20 cellular contexts compared by ENCODE assay signal in genomic region chr4:145524535-145524934, GRCh38. TPM values are rescaled to one million over a fixed set of nuclear protein-coding genes. Genes with fewer than 3 reads are reported as not detected.
DNase-seq lines count a peak whose midpoint lies in the region; ATAC-seq and TF ChIP-seq lines count a peak whose summit lies in the region.
"Had no signal": no experiment of that assay in that cellular context is flagged by ENCODE, and none has a peak within 500 bp of the region (broad histone marks: within the 10 kb centered on the region; RNA-seq: fewer than 3 reads in every experiment).

No MANE protein-coding gene starts in this region.

- H3K36me3 ChIP-seq in BLaER1 (peaks cover 31% of the 10 kb centered on the region), OCI-LY7 (ENCODE audit: insufficient read depth, low read length) (peaks cover 35% of the 10 kb centered on the region), upper lobe of right lung (no peaks in the 10 kb centered on the region), trophoblast cell (ENCODE audit: control insufficient read depth in 1 of 2, insufficient read depth in 2 of 2, low read length in 2 of 2) (no peaks in the 10 kb centered on the region)
- H3K36me3 ChIP-seq: lower lobe of right lung had no signal

- intact Hi-C loops in OCI-LY7 (cut with micrococcal nuclease; ENCODE audit: unreplicated experiment) (loop anchor here (1.0 kb wide), 2 partner anchors 21 to 43 kb away; partner anchors contain the start of gene SMAD1), upper lobe of right lung (cut with DNase I) (no loop called here)

- no peaks in the 10 kb centered on the region for H3K9me2 ChIP-seq in OCI-LY7 (ENCODE audit: insufficient read depth, low read length)

- no peak overlapping the region for H4K8ac ChIP-seq in trophoblast cell (ENCODE audit: low read depth, low read length)

- H2BK5ac ChIP-seq in trophoblast cell (ENCODE audit: low read depth, low read length, poor library complexity) = no peak overlapping the region

- peak; percentile 35 for ATAC-seq in GM18867 (IDR thresholded peaks at IDR 0.05; ENCODE audit: unreplicated experiment)
- ATAC-seq in upper lobe of right lung = no peak
- ATAC-seq in GM19455 (IDR thresholded peaks at IDR 0.05; ENCODE audit: unreplicated experiment) = no peak
- ATAC-seq: A549, lower lobe of right lung had no signal

- DNase-seq in OCI-LY7 (ENCODE audit: low spot score) (peak; percentile 79), myocyte (ENCODE audit: low read depth) (peak; percentile 57), upper lobe of right lung (no peak), NCI-H2196 treated with DMSO at 0.1 percent for 48 hours (lab: John Stamatoyannopoulos, UW; ENCODE audit: unreplicated experiment) (no peak), trophoblast cell (no peak)
- DNase-seq: activated CD4-positive, alpha-beta T cell treated with anti-CD3 and anti-CD28 coated beads, Interleukin-2, amount 50 U/mL, for 48 hours; activated naive CD4-positive, alpha-beta T cell treated with Interleukin-2 at 50 U/mL for 16 hours; aorta; endodermal cell; lower lobe of right lung; NCI-H1417; NCI-H524; SIG-M5; T-helper 2 cell had no signal

- H3K9me3 ChIP-seq in BLaER1 (peaks cover 28% of the 10 kb centered on the region; the same call in 1 of the 2 replicates), OCI-LY7 (ENCODE audit: low read length) (no peaks in the 10 kb centered on the region; the same call in 1 of the 2 replicates), upper lobe of right lung (no peaks in the 10 kb centered on the region), trophoblast cell (ENCODE audit: insufficient read depth, low read depth, low read length) (no peaks in the 10 kb centered on the region)
- H3K9me3 ChIP-seq: A549, lower lobe of right lung had no signal

- H3K23ac ChIP-seq in trophoblast cell (ENCODE audit: low read length) = no peak overlapping the region

- BruUV-seq in OCI-LY7 (replicated peaks; lab: Mats Ljungman, UMichigan) = no TSS peak

- no peak overlapping the region for H3K14ac ChIP-seq in trophoblast cell (ENCODE audit: low read length)

- H3K18ac ChIP-seq in trophoblast cell (ENCODE audit: low read length) = no peak overlapping the region

- H3K27ac ChIP-seq in BLaER1 (0 out of 2 replicates have a peak overlapping the region, but pooled peaks have one; percentile 35), OCI-LY7 (ENCODE audit: low read depth, low read length, poor library complexity, severe bottlenecking) (peak overlapping the region; percentile 95), upper lobe of right lung (no peak overlapping the region), trophoblast cell (ENCODE audit: low read depth, low read length) (no peak overlapping the region)
- H3K27ac ChIP-seq: A549, lower lobe of right lung, VCaP had no signal

- no CpG with 5 or more reads among the region's 2 CpGs for WGBS in trophoblast cell (ENCODE audit: extremely low coverage, insufficient coverage, insufficient read length)

- no peak for TF ChIP-seq CTCF in OCI-LY7 (conservative IDR thresholded peaks at IDR 0.05; ENCODE audit: low read length)
- TF ChIP-seq CTCF in upper lobe of right lung (IDR thresholded peaks at IDR 0.05) = no peak

- no peak overlapping the region for H3K4me3 ChIP-seq in BLaER1
- peak overlapping the region; percentile 56 for H3K4me3 ChIP-seq in OCI-LY7 (ENCODE audit: low read depth, low read length, poor library complexity, severe bottlenecking)
- no peak overlapping the region for H3K4me3 ChIP-seq in upper lobe of right lung
- no peak overlapping the region for H3K4me3 ChIP-seq in trophoblast cell (ENCODE audit: low read depth, low read length)
- H3K4me3 ChIP-seq: A549, lower lobe of right lung, skin epidermis had no signal

- no peak overlapping the region for H3K4ac ChIP-seq in trophoblast cell (ENCODE audit: low read depth, low read length)

- no peak overlapping the region for H2BK120ac ChIP-seq in trophoblast cell (ENCODE audit: insufficient read depth, low read length, poor library complexity)

- no peak overlapping the region for H4K91ac ChIP-seq in trophoblast cell (ENCODE audit: low read depth, low read length)

- H3K79me2 ChIP-seq in OCI-LY7 (ENCODE audit: insufficient read depth, low read depth, low read length) (peaks cover 99% of the 10 kb centered on the region), trophoblast cell (ENCODE audit: control insufficient read depth, insufficient read depth, low read length, poor library complexity) (no peaks in the 10 kb centered on the region)

- H3K4me2 ChIP-seq in BLaER1 (peak overlapping the region; percentile 41), OCI-LY7 (ENCODE audit: low read length) (peak overlapping the region; percentile 84), trophoblast cell (ENCODE audit: low read length) (no peak overlapping the region)
- H3K4me2 ChIP-seq: A549 had no signal

- H2AFZ ChIP-seq in OCI-LY7 (ENCODE audit: low read length) (no peak overlapping the region; the same call in 1 of the 2 replicates), trophoblast cell (ENCODE audit: insufficient read depth, low read length, poor library complexity) (no peak overlapping the region)

- no peak overlapping the region for H4K12ac ChIP-seq in trophoblast cell (ENCODE audit: low read depth, low read length)

- H3K27me3 ChIP-seq in BLaER1 (no peaks in the 10 kb centered on the region), upper lobe of right lung (no peaks in the 10 kb centered on the region), trophoblast cell (ENCODE audit: insufficient read depth, low read length) (no peaks in the 10 kb centered on the region)

- H3K9ac ChIP-seq in BLaER1 = 0 out of 2 replicates have a peak overlapping the region, but pooled peaks have one; percentile 3
- H3K9ac ChIP-seq in trophoblast cell (ENCODE audit: low read length) = no peak overlapping the region

- H2AK5ac ChIP-seq in trophoblast cell (ENCODE audit: low read length) = no peak overlapping the region

- H3K79me1 ChIP-seq in trophoblast cell (ENCODE audit: low read length) = no peaks in the 10 kb centered on the region

- peaks cover 23% of the 10 kb centered on the region for H3K4me1 ChIP-seq in BLaER1
- peaks cover 88% of the 10 kb centered on the region for H3K4me1 ChIP-seq in OCI-LY7 (ENCODE audit: insufficient read depth, low read length, poor library complexity, severe bottlenecking)
- no peaks in the 10 kb centered on the region for H3K4me1 ChIP-seq in upper lobe of right lung
- peaks cover 0 to 3% of the 10 kb centered on the region in 2 experiments for H3K4me1 ChIP-seq in trophoblast cell (ENCODE audit: control insufficient read depth in 1 of 2, insufficient read depth in 2 of 2, low read length in 2 of 2)
- H3K4me1 ChIP-seq: A549 had no signal

- POLR2A ChIA-PET in OCI-LY7 (lab: Charles Lee) = interaction anchor here (0.7 to 6.6 kb wide), 15 partner anchors 12 to 346 kb away, joined by 3 to 67 read pairs (median 4); no protein-coding TSS in a partner anchor

- CTCF ChIA-PET in OCI-LY7 (lab: Charles Lee; ENCODE audit: unreplicated experiment) = no interaction called here

- H4K20me1 ChIP-seq in BLaER1 (peaks cover 38% of the 10 kb centered on the region; the same call in 1 of the 2 replicates), OCI-LY7 (ENCODE audit: insufficient read depth, low read length) (no peaks in the 10 kb centered on the region)

- no peak overlapping the region for H2BK12ac ChIP-seq in trophoblast cell (ENCODE audit: low read length)

RNA-seq across cellular contexts. Expression of gene SMAD1, which starts 42.9 kb away (rescaled TPM):
- 56.4 and 60.9 TPM in 2 replicates for total RNA-seq in OCI-LY7 (2014; rRNA removed; shearing (Covaris generic))
- 39.9 and 57.4 TPM in 2 replicates for total RNA-seq in OCI-LY7 (2022)
- 58.9 and 61.3 TPM in 2 replicates for total RNA-seq in myocyte
- polyA plus RNA-seq in myocyte (2012) = 13.5 TPM
- total RNA-seq in upper lobe of right lung = 23.9 TPM
- polyA plus RNA-seq in trophoblast cell (2013) = 11.9 and 12.9 TPM in 2 replicates

Comparison
In these comparisons a context has a peak if more than half of its experiments do, and no peak if none do; other contexts are left out.
1. H3K27ac ChIP-seq: peak in BLaER1 (single experiment) and OCI-LY7 (single experiment); none in upper lobe of right lung (single experiment) and trophoblast cell (single experiment).
2. DNase-seq: peak in OCI-LY7 (single experiment) and myocyte (single experiment); none in upper lobe of right lung (single experiment), NCI-H2196 treated with DMSO at 0.1 percent for 48 hours (single experiment) and trophoblast cell (0 of 2).